ENCODE assay signal across 1 cellular context in genomic region chr17:81573794-81574642, GRCh38.
TF ChIP-seq lines count a peak whose summit lies in the region.

No MANE protein-coding gene starts in this region.

TF ChIP-seq in HEK293, 187 proteins besides CTCF, POLR2A, EP300 and RAD21 (continued from another document and continues in another):
- TF ChIP-seq PRDM4 (tag by site-specific recombination; IDR thresholded peaks at IDR 0.05): peak; percentile 53; the same call in 1 of the 2 replicates
- no peak for TF ChIP-seq ZBTB6 (tag by site-specific recombination; IDR thresholded peaks at IDR 0.05)
- no peak for TF ChIP-seq ZNF16 (tag by site-specific recombination; IDR thresholded peaks at IDR 0.05; ENCODE audit: low read depth)
- TF ChIP-seq ZSCAN23 (tag by site-specific recombination; IDR thresholded peaks at IDR 0.05): no peak
- no peak for TF ChIP-seq ZNF626 (tag by site-specific recombination; IDR thresholded peaks at IDR 0.05)
- no peak for TF ChIP-seq ZNF529 (tag by site-specific recombination; IDR thresholded peaks at IDR 0.05; ENCODE audit: insufficient replicate concordance)
- no peak for TF ChIP-seq ATF2 (tag by site-specific recombination; IDR thresholded peaks at IDR 0.05; ENCODE audit: low read depth)
- no peak for TF ChIP-seq EGR2 (tag by site-specific recombination; IDR thresholded peaks at IDR 0.05; ENCODE audit: low read depth)
- no peak for TF ChIP-seq ZNF426 (tag by site-specific recombination; IDR thresholded peaks at IDR 0.05)
- no peak for TF ChIP-seq ZNF155 (tag by site-specific recombination; IDR thresholded peaks at IDR 0.05)
- no peak for TF ChIP-seq RBAK (tag by site-specific recombination; IDR thresholded peaks at IDR 0.05)
- TF ChIP-seq ZBTB48 (tag by site-specific recombination; IDR thresholded peaks at IDR 0.05): no peak
- TF ChIP-seq PRDM6 (tag by site-specific recombination; IDR thresholded peaks at IDR 0.05): peak; percentile 90
- no peak for TF ChIP-seq ZNF223 (tag by site-specific recombination; IDR thresholded peaks at IDR 0.05)
- no peak for TF ChIP-seq REST (tag by site-specific recombination; IDR thresholded peaks at IDR 0.05)
- no peak for TF ChIP-seq ZNF292 (tag by site-specific recombination; IDR thresholded peaks at IDR 0.05; ENCODE audit: borderline replicate concordance, low read depth)
- no peak for TF ChIP-seq ZNF658 (tag by site-specific recombination; IDR thresholded peaks at IDR 0.05)
- no peak for TF ChIP-seq ZNF433 (tag by site-specific recombination; IDR thresholded peaks at IDR 0.05; ENCODE audit: low read depth)
- no peak for TF ChIP-seq ZSCAN4 (tag by site-specific recombination; IDR thresholded peaks at IDR 0.05)
- peak; percentile 16; the same call in 1 of the 2 replicates for TF ChIP-seq ZEB2 (tag by site-specific recombination; IDR thresholded peaks at IDR 0.05)
- no peak for TF ChIP-seq ZNF335 (tag by site-specific recombination; conservative IDR thresholded peaks at IDR 0.05)
- no peak for TF ChIP-seq KLF17 (tag by site-specific recombination; IDR thresholded peaks at IDR 0.05)
- peak; percentile 59; the same call in 1 of the 2 replicates for TF ChIP-seq OSR2 (tag by site-specific recombination; IDR thresholded peaks at IDR 0.05)
- TF ChIP-seq ZNF214 (tag by site-specific recombination; IDR thresholded peaks at IDR 0.05; ENCODE audit: borderline replicate concordance): no peak
- no peak for TF ChIP-seq ZNF174 (tag by site-specific recombination; IDR thresholded peaks at IDR 0.05)
- TF ChIP-seq ZNF629 (tag by site-specific recombination; IDR thresholded peaks at IDR 0.05): no peak
- no peak for TF ChIP-seq ZFHX2 (tag by site-specific recombination; conservative IDR thresholded peaks at IDR 0.05)
- no peak for TF ChIP-seq ZNF596 (tag by site-specific recombination; IDR thresholded peaks at IDR 0.05)
- no peak for TF ChIP-seq ZNF768 (tag by site-specific recombination; IDR thresholded peaks at IDR 0.05)
- TF ChIP-seq ZBTB49 (tag by site-specific recombination; IDR thresholded peaks at IDR 0.05; ENCODE audit: low read depth): no peak
- TF ChIP-seq PRDM2 (tag by site-specific recombination; IDR thresholded peaks at IDR 0.05; ENCODE audit: borderline replicate concordance): no peak
- TF ChIP-seq MYNN (tag by site-specific recombination; IDR thresholded peaks at IDR 0.05; ENCODE audit: borderline replicate concordance): no peak
- no peak for TF ChIP-seq ZNF571 (tag by site-specific recombination; IDR thresholded peaks at IDR 0.05)
- TF ChIP-seq ZBTB7A (tag by site-specific recombination; IDR thresholded peaks at IDR 0.05; ENCODE audit: low read depth): no peak
- no peak for TF ChIP-seq ZNF394 (tag by site-specific recombination; IDR thresholded peaks at IDR 0.05; ENCODE audit: borderline replicate concordance)
